8 cellular contexts compared by ENCODE assay signal in the genomic region with DNA sequence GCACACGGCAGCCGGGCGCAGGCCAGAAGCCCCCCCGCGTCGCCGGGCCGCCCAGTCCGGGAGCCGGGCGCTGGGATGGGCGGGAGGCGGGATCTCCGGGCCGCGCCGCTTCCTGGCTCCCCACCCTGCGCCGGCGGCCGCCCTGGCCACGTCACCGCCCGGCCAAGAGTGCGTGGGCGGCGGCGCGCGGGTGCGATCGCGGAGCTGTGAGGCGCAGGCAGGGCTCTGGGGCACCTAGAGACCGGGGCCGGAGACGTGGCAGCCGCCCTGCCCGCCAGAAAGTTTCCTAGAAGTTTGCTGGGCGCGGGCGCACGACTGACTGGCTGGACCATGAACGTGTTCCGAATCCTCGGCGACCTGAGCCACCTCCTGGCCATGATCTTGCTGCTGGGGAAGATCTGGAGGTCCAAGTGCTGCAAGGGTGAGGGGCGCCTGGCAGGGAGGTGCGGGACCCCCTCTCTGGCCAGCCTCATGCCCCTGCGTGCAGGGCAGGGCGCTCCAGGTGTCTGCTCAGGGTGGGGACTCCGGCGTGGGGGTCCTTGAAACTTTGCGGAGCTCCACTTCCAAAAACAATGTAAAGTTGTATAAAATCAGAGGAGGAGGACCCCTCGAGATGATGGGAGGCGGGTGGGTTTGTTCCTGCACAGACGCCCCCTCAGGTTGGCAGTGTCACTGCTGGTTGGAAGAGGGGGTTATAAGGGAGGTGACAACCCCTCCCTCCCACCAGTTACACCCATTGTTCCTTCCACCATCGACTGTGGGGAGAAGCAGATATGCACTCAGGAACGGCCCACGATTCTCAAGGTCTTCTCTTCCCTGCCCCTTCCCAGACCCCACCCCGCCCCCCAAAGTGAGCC. TPM values are rescaled to one million over a fixed set of nuclear protein-coding genes. Genes with fewer than 3 reads are reported as not detected.
DNase-seq lines count a peak whose midpoint lies in the region; TF ChIP-seq lines count a peak whose summit lies in the region.

A gene (plus strand): TSS at position 193 of the 857 bp plus-strand sequence. CDS start 138 bp downstream, at position 331.

- peak within 1 kb of the TSS; percentile 39 for H3K27ac ChIP-seq in C4-2B
- no peak within 1 kb of the TSS for H3K27ac ChIP-seq in HL-60 (replicated peaks)
- no peak within 1 kb of the TSS for H3K27ac ChIP-seq in effector memory CD4-positive, alpha-beta T cell (ENCODE audit: insufficient read depth, low read length, poor library complexity, severe bottlenecking)
- no peak within 1 kb of the TSS for H3K27ac ChIP-seq in mesenchymal stem cell (ENCODE audit: low read length, poor library complexity, severe bottlenecking)

- H3K4me1 Mint-ChIP-seq in activated CD4-positive, alpha-beta T cell treated with anti-CD3 and anti-CD28 coated beads, Interleukin-2, amount 10 ng/mL, durations not matched to agents 24 days and 14 days = peaks cover 6% of the 10 kb centered on the region

- H3K36me3 ChIP-seq in effector memory CD4-positive, alpha-beta T cell (ENCODE audit: control insufficient read depth, insufficient read depth, low read length) = no peaks in the 10 kb centered on the region
- peaks cover 11 to 13% of the 10 kb centered on the region in 2 experiments for H3K36me3 ChIP-seq in mesenchymal stem cell (ENCODE audit: control insufficient read depth in 1 of 2, insufficient read depth in 2 of 2, low read depth in 1 of 2, low read length in 2 of 2)

- peak within 1 kb of the TSS; percentile 99 to 100 for H3K18ac ChIP-seq in mesenchymal stem cell (ENCODE audit: low read depth in 1 of 2, low read length in 2 of 2)

- H2BK5ac ChIP-seq in mesenchymal stem cell (ENCODE audit: low read depth, low read length, poor library complexity, severe bottlenecking) = no peak within 1 kb of the TSS

- H3K9me3 Mint-ChIP-seq in activated CD4-positive, alpha-beta T cell treated with anti-CD3 and anti-CD28 coated beads, Interleukin-2, amount 10 ng/mL, durations not matched to agents 24 days and 14 days = no peaks in the 10 kb centered on the region

- H3K4ac ChIP-seq in mesenchymal stem cell (ENCODE audit: low read depth in 1 of 2, low read length in 2 of 2) = peak within 1 kb of the TSS; percentile 97 to 100

- peaks cover 39% of the 10 kb centered on the region for H3K27me3 Mint-ChIP-seq in activated CD4-positive, alpha-beta T cell treated with anti-CD3 and anti-CD28 coated beads, Interleukin-2, amount 10 ng/mL, durations not matched to agents 24 days and 14 days

- H3K4me3 Mint-ChIP-seq in activated CD4-positive, alpha-beta T cell treated with anti-CD3 and anti-CD28 coated beads, Interleukin-2, amount 10 ng/mL, durations not matched to agents 24 days and 14 days = peak within 1 kb of the TSS; percentile 78

- peak within 1 kb of the TSS; percentile 97 for H3K4me2 ChIP-seq in mesenchymal stem cell (ENCODE audit: low read length, poor library complexity, severe bottlenecking)

- H4K91ac ChIP-seq in mesenchymal stem cell (ENCODE audit: low read length) = peak within 1 kb of the TSS; percentile 99

- H3K27ac Mint-ChIP-seq in activated CD4-positive, alpha-beta T cell treated with anti-CD3 and anti-CD28 coated beads, Interleukin-2, amount 10 ng/mL, durations not matched to agents 24 days and 14 days = peak within 1 kb of the TSS; percentile 58

- no peaks in the 10 kb centered on the region for H3K9me3 ChIP-seq in effector memory CD4-positive, alpha-beta T cell (ENCODE audit: control insufficient read depth, low read length)
- no peaks in the 10 kb centered on the region for H3K9me3 ChIP-seq in mesenchymal stem cell (ENCODE audit: control insufficient read depth, low read length)

- TF ChIP-seq CTCF in C4-2B (conservative IDR thresholded peaks at IDR 0.05) (no peak), HL-60 (IDR thresholded peaks at IDR 0.05; ENCODE audit: insufficient read depth, low read length) (no peak)

- peak within 1 kb of the TSS; percentile 85 for H2AFZ ChIP-seq in mesenchymal stem cell (ENCODE audit: low read depth, low read length)

- H3K23ac ChIP-seq in mesenchymal stem cell (ENCODE audit: low read length in 2 of 2) = peak within 1 kb of the TSS; percentile 27 to 81

- peak within 1 kb of the TSS; percentile 99 for H4K8ac ChIP-seq in mesenchymal stem cell (ENCODE audit: low read length)

- peak within 1 kb of the TSS; percentile 94 for H3K9ac ChIP-seq in mesenchymal stem cell (ENCODE audit: low read length)

- peaks cover 3% of the 10 kb centered on the region for H3K4me1 ChIP-seq in effector memory CD4-positive, alpha-beta T cell (ENCODE audit: control insufficient read depth, insufficient read depth, low read length, poor library complexity, severe bottlenecking)
- peaks cover 27% of the 10 kb centered on the region for H3K4me1 ChIP-seq in mesenchymal stem cell (ENCODE audit: control insufficient read depth, insufficient read depth, low read depth, low read length)

- DNase-seq in HL-60 (ENCODE audit: low read depth in 1 of 2, low spot score in 1 of 2) (no peak), mesenchymal stem cell (peak; percentile 71), NAMALWA (ENCODE audit: low spot score) (no peak)
- DNase-seq in activated CD4-positive, alpha-beta T cell treated with anti-CD3 and anti-CD28 coated beads, Interleukin-2, amount 10 ng/mL, durations not matched to agents 24 days and 14 days = peak; percentile 89
- no peak for DNase-seq in effector memory CD4-positive, alpha-beta T cell
- DNase-seq in stimulated activated CD8-positive, alpha-beta memory T cell treated with anti-CD3 and anti-CD28 coated beads, Interleukin-4, amount 100 ng/mL, for 1 hour (ENCODE audit: low read depth in 2 of 2, low spot score in 1 of 2) = peak; percentile 14 to 15
- DNase-seq in effector CD4-positive, alpha-beta T cell = no peak

- H3K36me3 Mint-ChIP-seq in activated CD4-positive, alpha-beta T cell treated with anti-CD3 and anti-CD28 coated beads, Interleukin-2, amount 10 ng/mL, durations not matched to agents 24 days and 14 days (ENCODE audit: low read depth) = no peaks in the 10 kb centered on the region

- H2BK15ac ChIP-seq in mesenchymal stem cell (ENCODE audit: low read depth, poor library complexity, severe bottlenecking) = peak within 1 kb of the TSS; percentile 65

- peaks cover 25% of the 10 kb centered on the region for H3K79me1 ChIP-seq in mesenchymal stem cell (replicated peaks; ENCODE audit: low read length, poor library complexity, severe bottlenecking)

- WGBS in mesenchymal stem cell = 4% methylated on average over 47 of the region's 61 CpGs

- peak within 1 kb of the TSS in 1 of 2 experiments; percentile 99 for H3K14ac ChIP-seq in mesenchymal stem cell (ENCODE audit: low read length in 2 of 2)

- peak within 1 kb of the TSS; percentile 95 for H2BK120ac ChIP-seq in mesenchymal stem cell (ENCODE audit: low read depth, low read length)

- H3K4me3 ChIP-seq in HL-60 (replicated peaks; ENCODE audit: insufficient read depth, low read length) = peak within 1 kb of the TSS; percentile 14
- peak within 1 kb of the TSS; percentile 29 for H3K4me3 ChIP-seq in effector memory CD4-positive, alpha-beta T cell (ENCODE audit: insufficient read depth, low read depth, low read length, poor library complexity, severe bottlenecking)
- peak within 1 kb of the TSS; percentile 75 to 88 for H3K4me3 ChIP-seq in mesenchymal stem cell (ENCODE audit: insufficient read depth in 1 of 2, low read depth in 1 of 2, low read length in 2 of 2)

- peak within 1 kb of the TSS; percentile 60 for H2AK5ac ChIP-seq in mesenchymal stem cell (ENCODE audit: low read length, severe bottlenecking)

- H3K27me3 ChIP-seq in HL-60 (ENCODE audit: insufficient read depth, poor library complexity, severe bottlenecking) (peaks cover 39% of the 10 kb centered on the region), mesenchymal stem cell (ENCODE audit: control insufficient read depth in 1 of 2, insufficient read depth in 1 of 2, low read length in 2 of 2) (peaks cover 0 to 16% of the 10 kb centered on the region in 2 experiments)
- H3K27me3 ChIP-seq in effector memory CD4-positive, alpha-beta T cell (replicated peaks; ENCODE audit: control insufficient read depth, insufficient read depth, low read length, poor library complexity, severe bottlenecking) = peaks cover 7% of the 10 kb centered on the region

- intact Hi-C loops in activated CD4-positive, alpha-beta T cell treated with anti-CD3 and anti-CD28 coated beads, Interleukin-2, amount 10 ng/mL, durations not matched to agents 24 days and 14 days (cut with micrococcal nuclease) = no loop called here

- H2BK12ac ChIP-seq in mesenchymal stem cell (ENCODE audit: low read length in 2 of 2) = peak within 1 kb of the TSS; percentile 31 to 73

RNA-seq across cellular contexts. Expression of the gene that starts here (rescaled TPM):
- 1.1 and 1.3 TPM in 2 replicates for total RNA-seq in activated CD4-positive, alpha-beta T cell treated with anti-CD3 and anti-CD28 coated beads, Interleukin-2, amount 10 ng/mL, durations not matched to agents 24 days and 14 days
- polyA plus RNA-seq in mesenchymal stem cell (2013, experiment 1 of 2) = 167 TPM
- 172 TPM for polyA plus RNA-seq in mesenchymal stem cell (2013, experiment 2 of 2)

Comparison
In these comparisons a context has a peak if more than half of its experiments do, and no peak if none do; other contexts are left out.
1. DNase-seq: peak in activated CD4-positive, alpha-beta T cell treated with anti-CD3 and anti-CD28 coated beads, Interleukin-2, amount 10 ng/mL, durations not matched to agents 24 days and 14 days (single experiment), mesenchymal stem cell (single experiment) and stimulated activated CD8-positive, alpha-beta memory T cell treated with anti-CD3 and anti-CD28 coated beads, Interleukin-4, amount 100 ng/mL, for 1 hour (2 of 2); none in HL-60 (0 of 2), effector memory CD4-positive, alpha-beta T cell (0 of 3), NAMALWA (single experiment) and effector CD4-positive, alpha-beta T cell (single experiment).
2. H3K4me3 ChIP-seq: peak in every context shown above with its lines; median percentile 82 in mesenchymal stem cell; 29 in effector memory CD4-positive, alpha-beta T cell; 14 in HL-60.